In the genomic region with DNA sequence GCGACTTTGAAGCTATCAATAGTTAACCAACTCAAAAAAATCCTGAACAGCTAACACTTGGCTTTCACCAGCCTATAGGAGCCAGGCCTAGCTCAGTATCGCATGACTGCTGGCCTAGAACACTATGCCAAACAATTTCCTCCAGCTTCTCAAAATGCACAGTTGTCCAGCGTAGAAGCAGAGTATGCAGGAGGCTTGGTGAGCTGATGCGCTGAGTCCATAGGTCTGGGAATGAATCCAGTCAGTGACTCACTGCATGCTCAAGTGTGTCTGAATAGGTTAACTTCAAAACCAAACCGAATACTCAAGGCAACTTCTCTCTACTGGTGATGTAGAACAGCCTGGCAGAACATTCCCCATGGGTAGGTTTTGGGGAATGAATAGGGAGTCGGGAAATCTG, we compare ENCODE assay signal across 8 cellular contexts.
DNase-seq lines count a peak whose midpoint lies in the region; ATAC-seq, FAIRE-seq and TF ChIP-seq lines count a peak whose summit lies in the region.
"Not testable (repeated sequence)": the region's sequence is repeated elsewhere in the genome, so short reads cannot be mapped to it uniquely, and the experiment has no call there.

No MANE protein-coding gene starts in this region.

- not testable (repeated sequence) for H3K27me3 ChIP-seq in BJ (ENCODE audit: control insufficient read depth, insufficient read depth, low read length); Panc1 (ENCODE audit: control insufficient read depth, insufficient read depth, low read length); naive thymus-derived CD4-positive, alpha-beta T cell (ENCODE audit: control insufficient read depth in 2 of 2, insufficient read depth in 2 of 2, low read length in 2 of 2); small intestine (ENCODE audit: control insufficient read depth in 2 of 2, insufficient read depth in 2 of 2, low read length in 2 of 2)

- CTCF ChIA-PET in BJ (lab: Yijun Ruan, JAX); Panc1 (lab: Charles Lee); naive thymus-derived CD4-positive, alpha-beta T cell (lab: Charles Lee): not testable (repeated sequence)

- not testable (repeated sequence) for H3K27ac ChIP-seq in Panc1 (ENCODE audit: low read length); naive thymus-derived CD4-positive, alpha-beta T cell (ENCODE audit: low read depth, low read length); small intestine (ENCODE audit: low read depth in 1 of 2, low read length in 1 of 2)

- not testable (repeated sequence) for BruUV-seq in Panc1 (replicated peaks; lab: Mats Ljungman, UMichigan)

- H3K4me3 Mint-ChIP-seq in naive thymus-derived CD4-positive, alpha-beta T cell, result not testable (repeated sequence)

- H3K36me3 Mint-ChIP-seq in naive thymus-derived CD4-positive, alpha-beta T cell, result not testable (repeated sequence)

- H3K4me1 ChIP-seq in Panc1 (ENCODE audit: control insufficient read depth, insufficient read depth, low read length); naive thymus-derived CD4-positive, alpha-beta T cell (ENCODE audit: control insufficient read depth in 2 of 2, insufficient read depth in 2 of 2, low read length in 2 of 2); small intestine (ENCODE audit: control insufficient read depth in 2 of 2, insufficient read depth in 1 of 2, low read depth in 1 of 2, low read length in 1 of 2): not testable (repeated sequence)

- not testable (repeated sequence) for H3K4me1 Mint-ChIP-seq in naive thymus-derived CD4-positive, alpha-beta T cell

- POLR2A ChIA-PET in BJ (lab: Charles Lee); Panc1 (lab: Charles Lee); naive thymus-derived CD4-positive, alpha-beta T cell (lab: Charles Lee): not testable (repeated sequence)

- not testable (repeated sequence) for H3K27ac Mint-ChIP-seq in naive thymus-derived CD4-positive, alpha-beta T cell

- H3K27me3 Mint-ChIP-seq in naive thymus-derived CD4-positive, alpha-beta T cell, result not testable (repeated sequence)

- DNase-seq in BJ (ENCODE audit: low read depth) (peak; percentile 43), HFF-Myc (ENCODE audit: extremely low read depth, low read depth) (peak; percentile 73), Panc1 (ENCODE audit: low read depth, low spot score) (peak; percentile 46), astrocyte of the cerebellum (ENCODE audit: low read depth) (peak; percentile 87), epithelial cell of proximal tubule (ENCODE audit: low read depth) (peak; percentile 90), glomerular visceral epithelial cell (ENCODE audit: extremely low spot score) (peak; percentile 94), small intestine (peak; percentile 45)
- not testable (repeated sequence) for DNase-seq in naive thymus-derived CD4-positive, alpha-beta T cell

- not testable (repeated sequence) for H3K36me3 ChIP-seq in BJ (ENCODE audit: control insufficient read depth, insufficient read depth, low read length); Panc1 (ENCODE audit: control insufficient read depth, insufficient read depth, low read length); naive thymus-derived CD4-positive, alpha-beta T cell (ENCODE audit: control insufficient read depth in 2 of 3, insufficient read depth in 3 of 3, low read length in 3 of 3); small intestine (ENCODE audit: control insufficient read depth in 2 of 2, insufficient read depth in 2 of 2, low read length in 2 of 2)

- H3K9me3 ChIP-seq in Panc1 (ENCODE audit: control insufficient read depth, insufficient read depth, low read depth, low read length); naive thymus-derived CD4-positive, alpha-beta T cell (ENCODE audit: control insufficient read depth in 2 of 3, low read length in 3 of 3); small intestine (ENCODE audit: control insufficient read depth, low read depth): not testable (repeated sequence)

- intact Hi-C loops in Panc1 (cut with micrococcal nuclease; ENCODE audit: unreplicated experiment); naive thymus-derived CD4-positive, alpha-beta T cell (cut with micrococcal nuclease): not testable (repeated sequence)

- TF ChIP-seq CTCF in BJ (IDR thresholded peaks at IDR 0.05; ENCODE audit: insufficient read depth, low read depth, low read length); HFF-Myc (IDR thresholded peaks at IDR 0.05; ENCODE audit: low read depth, low read length, missing control alignments); Panc1 (IDR thresholded peaks at IDR 0.05); astrocyte of the cerebellum (IDR thresholded peaks at IDR 0.05; ENCODE audit: low read depth, low read length, missing control alignments); epithelial cell of proximal tubule (conservative IDR thresholded peaks at IDR 0.05; ENCODE audit: low read depth, low read length): not testable (repeated sequence)

- in situ Hi-C loops in Panc1 (cut with HindIII; ENCODE audit: low pct_unique_long_range_greater_than_20kb, low sequenced_read_pairs); astrocyte of the cerebellum (cut with HindIII; ENCODE audit: low sequenced_read_pairs): not testable (repeated sequence)

- H3K4me3 ChIP-seq in BJ (ENCODE audit: low read depth, low read length); HFF-Myc (replicated peaks; ENCODE audit: low read depth, low read length); Panc1 (ENCODE audit: low read depth in 2 of 2, low read length in 2 of 2); astrocyte of the cerebellum (ENCODE audit: low read depth, low read length); epithelial cell of proximal tubule (ENCODE audit: low read depth, low read length); naive thymus-derived CD4-positive, alpha-beta T cell (ENCODE audit: low read length); small intestine (ENCODE audit: low read depth in 1 of 2, low read length in 2 of 2): not testable (repeated sequence)

- WGBS in small intestine, 3 donors, result 79 to 89% (median 86%) methylated on average over 5 to 6 of the region's 6 CpGs

- ATAC-seq in Panc1, result peak; percentile 91
- peak; percentile 24 for ATAC-seq in naive thymus-derived CD4-positive, alpha-beta T cell

- not testable (repeated sequence) for H3K9me3 Mint-ChIP-seq in naive thymus-derived CD4-positive, alpha-beta T cell

- not testable (repeated sequence) for FAIRE-seq in small intestine (lab: Jason Lieb, UNC)
